In the genomic region with DNA sequence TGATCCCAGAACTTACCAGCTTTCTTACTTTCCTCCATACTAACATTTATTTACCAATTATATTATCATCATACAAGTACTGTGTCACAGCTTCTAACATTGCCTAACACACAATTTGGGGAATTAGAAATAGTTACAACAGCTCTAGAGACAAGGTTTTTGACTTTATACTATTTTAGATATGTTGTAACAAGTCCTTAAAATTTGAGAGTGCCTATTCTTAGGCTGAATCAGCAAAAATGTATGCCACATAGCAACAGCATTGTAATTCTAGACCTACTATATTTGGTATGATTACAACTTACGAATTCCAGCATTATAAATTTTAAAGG, we compare ENCODE assay signal across 24 cellular contexts.
DNase-seq lines count a peak whose midpoint lies in the region; TF ChIP-seq lines count a peak whose summit lies in the region.
"Had no signal": no experiment of that assay in that cellular context is flagged by ENCODE, and none has a peak within 500 bp of the region (broad histone marks: within the 10 kb centered on the region; RNA-seq: fewer than 3 reads in every experiment).

No MANE protein-coding gene starts in this region.

- H3K9me3 ChIP-seq in SK-N-SH (no peaks in the 10 kb centered on the region), fibroblast of lung (ENCODE audit: control insufficient read depth, insufficient read depth, low read depth, low read length) (no peaks in the 10 kb centered on the region), osteoblast (ENCODE audit: low read depth, low read length) (no peaks in the 10 kb centered on the region), PC-9 (ENCODE audit: insufficient read depth, low read depth) (no peaks in the 10 kb centered on the region)
- H3K9me3 ChIP-seq: ascending aorta, transverse colon had no signal

- TF ChIP-seq RAD21 in SK-N-SH (IDR thresholded peaks at IDR 0.05; ENCODE audit: low read length): no peak

- H3F3A ChIP-seq in SK-N-SH (replicated peaks; ENCODE audit: insufficient read depth) (no peaks in the 10 kb centered on the region), PC-9 (ENCODE audit: insufficient read depth, low read depth) (no peaks in the 10 kb centered on the region)

- H3K9me2 ChIP-seq in SK-N-SH (no peaks in the 10 kb centered on the region), PC-9 (ENCODE audit: insufficient read depth) (no peaks in the 10 kb centered on the region)

- POLR2A ChIA-PET in SK-N-SH (lab: Yijun Ruan, JAX) (no interaction called here), PC-9 (lab: Charles Lee; ENCODE audit: unreplicated experiment) (no interaction called here)

- H2AFZ ChIP-seq in SK-N-SH (ENCODE audit: low read depth) (no peak overlapping the region), fibroblast of lung (ENCODE audit: low read length) (no peak overlapping the region), osteoblast (ENCODE audit: low read length) (peak overlapping the region; percentile 41), PC-9 (no peak overlapping the region)
- H2AFZ ChIP-seq: GM23338 had no signal

- TF ChIP-seq EP300 in SK-N-SH (IDR thresholded peaks at IDR 0.05; ENCODE audit: borderline replicate concordance in 1 of 2, low read depth in 1 of 2, low read length in 1 of 2): no peak

- no peak overlapping the region for H3K4me3 ChIP-seq in AG10803 (ENCODE audit: low read length)
- no peak overlapping the region for H3K4me3 ChIP-seq in SK-N-SH (ENCODE audit: low read depth in 2 of 2, low read length in 1 of 2)
- no peak overlapping the region for H3K4me3 ChIP-seq in fibroblast of lung (replicated peaks in 1 of 4; ENCODE audit: control extremely low read depth in 1 of 4, insufficient read depth in 1 of 4, low read depth in 3 of 4, low read length in 4 of 4)
- H3K4me3 ChIP-seq in osteoblast (ENCODE audit: insufficient read depth, low read length): no peak overlapping the region
- H3K4me3 ChIP-seq in PC-9: no peak overlapping the region
- H3K4me3 ChIP-seq: ascending aorta, dorsolateral prefrontal cortex, GM23338, transverse colon had no signal

- no peak for TF ChIP-seq CTCF in AG10803 (conservative IDR thresholded peaks at IDR 0.05; ENCODE audit: low read length)
- no peak for TF ChIP-seq CTCF in SK-N-SH (IDR thresholded peaks at IDR 0.05)
- TF ChIP-seq CTCF in fibroblast of lung (conservative IDR thresholded peaks at IDR 0.05 in 1 of 2, IDR thresholded peaks at IDR 0.05 in 1 of 2; ENCODE audit: low read depth in 1 of 2, low read length in 2 of 2): no peak
- TF ChIP-seq CTCF in osteoblast (IDR thresholded peaks at IDR 0.05; ENCODE audit: extremely low read depth, low read depth, low read length): no peak
- no peak for TF ChIP-seq CTCF in PC-9 (conservative IDR thresholded peaks at IDR 0.05)

- 0 out of 2 replicates have a peak overlapping the region, but pooled peaks have one; percentile 5 for H3K4me2 ChIP-seq in SK-N-SH
- H3K4me2 ChIP-seq in fibroblast of lung (ENCODE audit: extremely low read depth, insufficient read depth, low read length): no peak overlapping the region
- H3K4me2 ChIP-seq in osteoblast (ENCODE audit: insufficient read depth, low read length): peak overlapping the region; percentile 8
- H3K4me2 ChIP-seq in PC-9: no peak overlapping the region
- H3K4me2 ChIP-seq: GM23338 had no signal

- WGBS in SK-N-SH (ENCODE audit: low lambda C conversion rate): 66% methylated on average over 1 of the region's 1 CpG

- DNase-seq in AG10803 (ENCODE audit: low read depth): peak; percentile 85
- DNase-seq in SK-N-SH: no peak
- DNase-seq in fibroblast of lung (ENCODE audit: low read depth in 2 of 2): peak; percentile 31 to 62
- DNase-seq in osteoblast (ENCODE audit: insufficient read length, low spot score, missing footprints): peak; percentile 23
- DNase-seq in PC-9: no peak
- DNase-seq in NCI-H2171 treated with DMSO at 0.1 percent for 48 hours (lab: John Stamatoyannopoulos, UW): no peak
- no peak for DNase-seq in RPMI8226
- DNase-seq in stimulated activated naive CD4-positive, alpha-beta T cell (lab: John Stamatoyannopoulos, UW): no peak
- DNase-seq: activated CD4-positive, alpha-beta memory T cell treated with anti-CD3 and anti-CD28 coated beads, Interleukin-2, amount 10 ng/mL, durations not matched to agents 7 days and 5 days; activated CD4-positive, CD25-positive, alpha-beta regulatory T cell treated with anti-CD3 and anti-CD28 coated beads, Interleukin-2, amount 50 U/mL, for 72 hours; activated T-cell treated with anti-CD3 and anti-CD28 coated beads for 4 hours; CD4-positive, CD25-positive, alpha-beta regulatory T cell; dorsolateral prefrontal cortex; Karpas-422; left ventricle myocardium superior; naive thymus-derived CD4-positive, alpha-beta T cell; NCI-H1436 treated with DMSO at 0.1 percent for 48 hours; NCI-H446; NCI-H82; nucleus accumbens; stimulated activated CD4-positive, alpha-beta T cell treated with anti-CD3 and anti-CD28 coated beads, Interleukin-2, amount 100 ng/mL, for 24 hours; transverse colon had no signal

- intact Hi-C loops in PC-9 (cut with micrococcal nuclease; ENCODE audit: unreplicated experiment): no loop called here

- no peak overlapping the region for H3K9ac ChIP-seq in SK-N-SH
- no peak overlapping the region for H3K9ac ChIP-seq in fibroblast of lung (ENCODE audit: insufficient read depth, low read length)

- no peaks in the 10 kb centered on the region for H4K20me1 ChIP-seq in SK-N-SH (ENCODE audit: insufficient read depth)
- no peaks in the 10 kb centered on the region for H4K20me1 ChIP-seq in fibroblast of lung (ENCODE audit: control insufficient read depth, extremely low read depth, insufficient read depth, low read length)
- H4K20me1 ChIP-seq in osteoblast (ENCODE audit: insufficient read depth, low read length): no peaks in the 10 kb centered on the region
- no peaks in the 10 kb centered on the region for H4K20me1 ChIP-seq in PC-9 (ENCODE audit: insufficient read depth)

- no TSS peak for BruUV-seq in PC-9 (replicated peaks; lab: Mats Ljungman, UMichigan)

- H3K79me2 ChIP-seq in SK-N-SH (ENCODE audit: insufficient read depth) (no peaks in the 10 kb centered on the region), fibroblast of lung (ENCODE audit: control insufficient read depth, insufficient read depth, low read length) (no peaks in the 10 kb centered on the region), osteoblast (ENCODE audit: insufficient read depth, low read length) (no peaks in the 10 kb centered on the region), PC-9 (ENCODE audit: low read depth) (no peaks in the 10 kb centered on the region)

- no peaks in the 10 kb centered on the region for H3K27me3 ChIP-seq in SK-N-SH (ENCODE audit: insufficient read depth)
- H3K27me3 ChIP-seq in fibroblast of lung (ENCODE audit: control insufficient read depth, insufficient read depth, low read length): no peaks in the 10 kb centered on the region
- no peaks in the 10 kb centered on the region for H3K27me3 ChIP-seq in osteoblast (ENCODE audit: insufficient read depth, low read length)
- no peaks in the 10 kb centered on the region for H3K27me3 ChIP-seq in PC-9 (ENCODE audit: insufficient read depth, low read depth)
- H3K27me3 ChIP-seq: ascending aorta, dorsolateral prefrontal cortex, transverse colon had no signal

- H3K4me1 ChIP-seq in SK-N-SH (ENCODE audit: control insufficient read depth in 1 of 2, insufficient read depth in 2 of 2, low read depth in 1 of 2, low read length in 1 of 2): no peaks in the 10 kb centered on the region; a peak in 1 of 4 replicates
- peaks cover 10% of the 10 kb centered on the region for H3K4me1 ChIP-seq in fibroblast of lung (ENCODE audit: control insufficient read depth, extremely low read depth, insufficient read depth, low read length)
- peaks cover 14% of the 10 kb centered on the region for H3K4me1 ChIP-seq in osteoblast (ENCODE audit: insufficient read depth, low read length)
- H3K4me1 ChIP-seq in PC-9 (replicated peaks; ENCODE audit: insufficient read depth): no peaks in the 10 kb centered on the region
- H3K4me1 ChIP-seq: ascending aorta, transverse colon had no signal

- no peaks in the 10 kb centered on the region for H3K36me3 ChIP-seq in SK-N-SH (replicated peaks in 1 of 2; ENCODE audit: control insufficient read depth in 1 of 2, insufficient read depth in 2 of 2, low read length in 1 of 2)
- peaks cover 1% of the 10 kb centered on the region for H3K36me3 ChIP-seq in fibroblast of lung (ENCODE audit: control insufficient read depth, insufficient read depth, low read length)
- H3K36me3 ChIP-seq in osteoblast (ENCODE audit: insufficient read depth, low read length): no peaks in the 10 kb centered on the region
- no peaks in the 10 kb centered on the region for H3K36me3 ChIP-seq in PC-9 (ENCODE audit: low read depth)
- H3K36me3 ChIP-seq: ascending aorta, transverse colon had no signal

- H3K27ac ChIP-seq in SK-N-SH (ENCODE audit: low read depth in 2 of 2, low read length in 1 of 2) (peak overlapping the region; percentile 43 to 73; a peak in 3 of 4 replicates), fibroblast of lung (ENCODE audit: insufficient read depth, low read length) (peak overlapping the region; percentile 90), osteoblast (ENCODE audit: low read depth, low read length) (peak overlapping the region; percentile 93), PC-9 (no peak overlapping the region)
- H3K27ac ChIP-seq: ascending aorta, dorsolateral prefrontal cortex, transverse colon had no signal

- CTCF ChIA-PET in SK-N-SH (lab: Yijun Ruan, JAX): no interaction called here
- CTCF ChIA-PET in PC-9 (lab: Charles Lee): interaction anchor here (0.6 kb wide), 1 partner anchor 31 kb away, joined by 4 read pairs; no protein-coding TSS in a partner anchor

TF ChIP-seq in SK-N-SH, 30 proteins besides CTCF, POLR2A, EP300 and RAD21 (continues in another document):
- TF ChIP-seq POLR2AphosphoS5 (IDR thresholded peaks at IDR 0.05; ENCODE audit: low read depth, low read length) (no peak), TAF1 (IDR thresholded peaks at IDR 0.05; ENCODE audit: borderline replicate concordance, low read depth, low read length) (no peak), YY1 (IDR thresholded peaks at IDR 0.05; ENCODE audit: low read depth) (no peak), USF2 (IDR thresholded peaks at IDR 0.05; ENCODE audit: borderline replicate concordance, low read depth, low read length) (no peak), RCOR1 (IDR thresholded peaks at IDR 0.05; ENCODE audit: low read length) (no peak)
- TF ChIP-seq, protein P1, sequence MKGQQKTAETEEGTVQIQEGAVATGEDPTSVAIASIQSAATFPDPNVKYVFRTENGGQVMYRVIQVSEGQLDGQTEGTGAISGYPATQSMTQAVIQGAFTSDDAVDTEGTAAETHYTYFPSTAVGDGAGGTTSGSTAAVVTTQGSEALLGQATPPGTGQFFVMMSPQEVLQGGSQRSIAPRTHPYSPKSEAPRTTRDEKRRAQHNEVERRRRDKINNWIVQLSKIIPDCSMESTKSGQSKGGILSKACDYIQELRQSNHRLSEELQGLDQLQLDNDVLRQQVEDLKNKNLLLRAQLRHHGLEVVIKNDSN (IDR thresholded peaks at IDR 0.05; ENCODE audit: borderline replicate concordance, low read depth): no peak

Comparison
In these comparisons a context has a peak if more than half of its experiments do, and no peak if none do; other contexts are left out.
1. DNase-seq: peak in AG10803 (single experiment), fibroblast of lung (2 of 2) and osteoblast (single experiment); none in SK-N-SH (single experiment), PC-9 (0 of 2), NCI-H2171 treated with DMSO at 0.1 percent for 48 hours (single experiment), RPMI8226 (single experiment) and stimulated activated naive CD4-positive, alpha-beta T cell (0 of 6).
2. H3K4me2 ChIP-seq: peak in SK-N-SH (single experiment) and osteoblast (single experiment); none in fibroblast of lung (single experiment) and PC-9 (single experiment).